ENCODE assay signal across 19 cellular contexts in genomic region chr5:95686661-95687060, GRCh38. TPM values are rescaled to one million over a fixed set of nuclear protein-coding genes. Genes with fewer than 3 reads are reported as not detected.
"Had no signal": no experiment of that assay in that cellular context is flagged by ENCODE, and none has a peak within 500 bp of the region (broad histone marks: within the 10 kb centered on the region; RNA-seq: fewer than 3 reads in every experiment).

No MANE protein-coding gene starts in this region.

- H3K36me3 ChIP-seq: cardiac muscle cell, left lung, thyroid gland, uterus had no signal

- H3K4me3 ChIP-seq: cardiac muscle cell, left lung, thyroid gland, uterus had no signal

- H3K4me3 Mint-ChIP-seq: activated CD8-positive, alpha-beta memory T cell treated with anti-CD3 and anti-CD28 coated beads, Interleukin-2, amount 10 ng/mL, durations not matched to agents 7 days and 5 days; activated T-cell treated with anti-CD3 and anti-CD28 coated beads, Interleukin-2, amount 50 U/mL, for 24 hours; natural killer cell; stimulated activated effector memory CD8-positive, alpha-beta T cell treated with anti-CD3 and anti-CD28 coated beads, Interleukin-12 subunit alpha, Interleukin-12 subunit beta, amount 100 ng/mL, for 72 hours had no signal

- H3K27ac ChIP-seq: cardiac muscle cell, left lung, thyroid gland, uterus, VCaP had no signal

- DNase-seq: activated CD4-positive, alpha-beta T cell treated with anti-CD3 and anti-CD28 coated beads, Interleukin-2, amount 50 U/mL, for 48 hours; activated CD8-positive, alpha-beta memory T cell treated with anti-CD3 and anti-CD28 coated beads, Interleukin-2, amount 10 ng/mL, durations not matched to agents 7 days and 5 days; activated naive CD4-positive, alpha-beta T cell treated with anti-CD3 and anti-CD28 coated beads, Interleukin-2, amount 50 U/mL, for 16 hours; activated T-cell treated with anti-CD3 and anti-CD28 coated beads, Interleukin-2, amount 50 U/mL, for 24 hours; hippocampal formation; kidney; left lung; mammary epithelial cell; natural killer cell; nucleus accumbens; posterior cingulate gyrus; retina; thyroid gland; uterus had no signal

- H3K4me1 ChIP-seq: left lung, thyroid gland, uterus had no signal

- H3K9me3 ChIP-seq: left lung, thyroid gland, uterus had no signal

- H3K36me3 Mint-ChIP-seq: activated CD8-positive, alpha-beta memory T cell treated with anti-CD3 and anti-CD28 coated beads, Interleukin-2, amount 10 ng/mL, durations not matched to agents 7 days and 5 days; natural killer cell; stimulated activated effector memory CD8-positive, alpha-beta T cell treated with anti-CD3 and anti-CD28 coated beads, Interleukin-12 subunit alpha, Interleukin-12 subunit beta, amount 100 ng/mL, for 72 hours had no signal

- H3K27me3 ChIP-seq: cardiac muscle cell, left lung, thyroid gland, uterus had no signal

- H3K9me3 Mint-ChIP-seq: natural killer cell; stimulated activated effector memory CD8-positive, alpha-beta T cell treated with anti-CD3 and anti-CD28 coated beads, Interleukin-12 subunit alpha, Interleukin-12 subunit beta, amount 100 ng/mL, for 72 hours had no signal

- ATAC-seq: activated CD8-positive, alpha-beta memory T cell treated with anti-CD3 and anti-CD28 coated beads, Interleukin-2, amount 10 ng/mL, durations not matched to agents 7 days and 5 days; esophagus mucosa; left lung; natural killer cell; stimulated activated effector memory CD8-positive, alpha-beta T cell treated with anti-CD3 and anti-CD28 coated beads, Interleukin-12 subunit alpha, Interleukin-12 subunit beta, amount 100 ng/mL, for 72 hours had no signal

- FAIRE-seq: kidney had no signal

- H3K27ac Mint-ChIP-seq: activated CD8-positive, alpha-beta memory T cell treated with anti-CD3 and anti-CD28 coated beads, Interleukin-2, amount 10 ng/mL, durations not matched to agents 7 days and 5 days; activated T-cell treated with anti-CD3 and anti-CD28 coated beads, Interleukin-2, amount 50 U/mL, for 24 hours; natural killer cell; stimulated activated effector memory CD8-positive, alpha-beta T cell treated with anti-CD3 and anti-CD28 coated beads, Interleukin-12 subunit alpha, Interleukin-12 subunit beta, amount 100 ng/mL, for 72 hours had no signal

- H3K4me1 Mint-ChIP-seq: activated CD8-positive, alpha-beta memory T cell treated with anti-CD3 and anti-CD28 coated beads, Interleukin-2, amount 10 ng/mL, durations not matched to agents 7 days and 5 days; natural killer cell; stimulated activated effector memory CD8-positive, alpha-beta T cell treated with anti-CD3 and anti-CD28 coated beads, Interleukin-12 subunit alpha, Interleukin-12 subunit beta, amount 100 ng/mL, for 72 hours had no signal

RNA-seq across cellular contexts. Expression of gene SPATA9, which starts 3.9 kb away (rescaled TPM):
- total RNA-seq: activated CD8-positive, alpha-beta memory T cell treated with anti-CD3 and anti-CD28 coated beads, Interleukin-2, amount 10 ng/mL, durations not matched to agents 7 days and 5 days; esophagus mucosa; glomerular endothelial cell; mammary epithelial cell; thyroid gland had no signal
- polyA plus RNA-seq: mammary epithelial cell had no signal
